In genomic region chr6:150269857-150270223, GRCh38 we compare ENCODE assay signal across 1 cellular context.
TF ChIP-seq lines count a peak whose summit lies in the region.

No MANE protein-coding gene starts in this region.

TF ChIP-seq in K562, 482 proteins besides CTCF, POLR2A, EP300 and RAD21 (continued from another document and continues in another):
- TF ChIP-seq MAX (CRISPR knock-in tag; IDR thresholded peaks at IDR 0.05): no peak
- no peak for TF ChIP-seq ARID4B (CRISPR knock-in tag; IDR thresholded peaks at IDR 0.05)
- TF ChIP-seq DNMT1 (IDR thresholded peaks at IDR 0.05): no peak
- peak; percentile 92 for TF ChIP-seq DPF2 (IDR thresholded peaks at IDR 0.05)
- no peak for TF ChIP-seq NR2F6 (CRISPR knock-in tag; IDR thresholded peaks at IDR 0.05)
- TF ChIP-seq L3MBTL2 (IDR thresholded peaks at IDR 0.05): no peak
- TF ChIP-seq CTCFL (IDR thresholded peaks at IDR 0.05; ENCODE audit: borderline replicate concordance, insufficient read depth, low read depth, low read length, poor library complexity, severe bottlenecking): no peak
- no peak for TF ChIP-seq PCBP1 (IDR thresholded peaks at IDR 0.05; ENCODE audit: low read depth, low read length, poor library complexity, severe bottlenecking)
- TF ChIP-seq POLR3A (IDR thresholded peaks at IDR 0.05; ENCODE audit: borderline replicate concordance, extremely low read depth, insufficient read depth, insufficient read length): no peak
- peak; percentile 61; the same call in 1 of the 2 replicates for TF ChIP-seq GATAD2A (IDR thresholded peaks at IDR 0.05)
- TF ChIP-seq DDX20 (tag; IDR thresholded peaks at IDR 0.05; ENCODE audit: low read depth): no peak; the same call in 1 of the 2 replicates
- no peak for TF ChIP-seq ZNF639 (CRISPR knock-in tag; conservative IDR thresholded peaks at IDR 0.05 in 1 of 2, IDR thresholded peaks at IDR 0.05 in 1 of 2)
- no peak for TF ChIP-seq XRCC4 (IDR thresholded peaks at IDR 0.05; ENCODE audit: extremely low read depth, insufficient read depth, insufficient read length)
- no peak for TF ChIP-seq TEAD2 (tag; IDR thresholded peaks at IDR 0.05)
- no peak for TF ChIP-seq CLOCK (CRISPR knock-in tag; IDR thresholded peaks at IDR 0.05; ENCODE audit: borderline replicate concordance)
- peak; percentile 62; the same call in 1 of the 2 replicates for TF ChIP-seq SMARCC2 (IDR thresholded peaks at IDR 0.05; ENCODE audit: low read depth)
- no peak for TF ChIP-seq SAFB (IDR thresholded peaks at IDR 0.05; ENCODE audit: borderline replicate concordance, low read depth, low read length)
- no peak for TF ChIP-seq DLX4 (CRISPR knock-in tag; IDR thresholded peaks at IDR 0.05)
- no peak for TF ChIP-seq PHF8 (IDR thresholded peaks at IDR 0.05; ENCODE audit: borderline replicate concordance, low read length)
- no peak for TF ChIP-seq MAFF (IDR thresholded peaks at IDR 0.05; ENCODE audit: low read length)
- no peak for TF ChIP-seq ZNF511 (CRISPR knock-in tag; IDR thresholded peaks at IDR 0.05)
- TF ChIP-seq RBM15 (IDR thresholded peaks at IDR 0.05; ENCODE audit: insufficient read depth, low read length): no peak
- TF ChIP-seq ZKSCAN8 (CRISPR knock-in tag; IDR thresholded peaks at IDR 0.05): no peak
- TF ChIP-seq ILK (tag; IDR thresholded peaks at IDR 0.05; ENCODE audit: borderline replicate concordance, low read depth): no peak
- TF ChIP-seq ZNF395 (CRISPR knock-in tag; IDR thresholded peaks at IDR 0.05): no peak
- no peak for TF ChIP-seq SNAPC5 (CRISPR knock-in tag; IDR thresholded peaks at IDR 0.05)
- peak; percentile 46; the same call in 1 of the 2 replicates for TF ChIP-seq ATF7 (IDR thresholded peaks at IDR 0.05)
- no peak for TF ChIP-seq MAFK (IDR thresholded peaks at IDR 0.05; ENCODE audit: low read length)
- no peak for TF ChIP-seq MYBL2 (IDR thresholded peaks at IDR 0.05; ENCODE audit: low read depth)
- TF ChIP-seq MYBL2 (CRISPR knock-in tag; IDR thresholded peaks at IDR 0.05; ENCODE audit: borderline replicate concordance): no peak
- TF ChIP-seq BRD9 (IDR thresholded peaks at IDR 0.05; ENCODE audit: low read depth, partially characterized antibody): peak; percentile 37
- TF ChIP-seq ZNF518B (CRISPR knock-in tag; IDR thresholded peaks at IDR 0.05): no peak
- no peak for TF ChIP-seq E2F3 (CRISPR knock-in tag; IDR thresholded peaks at IDR 0.05)
- TF ChIP-seq MEIS2 (IDR thresholded peaks at IDR 0.05; ENCODE audit: partially characterized antibody): no peak
- no peak for TF ChIP-seq NR3C1 (CRISPR knock-in tag; IDR thresholded peaks at IDR 0.05)
- no peak for TF ChIP-seq NR4A1 (CRISPR knock-in tag; IDR thresholded peaks at IDR 0.05)
- TF ChIP-seq NR4A1 (tag; IDR thresholded peaks at IDR 0.05): peak; percentile 74
- TF ChIP-seq PATZ1 (CRISPR knock-in tag; IDR thresholded peaks at IDR 0.05; ENCODE audit: borderline replicate concordance): no peak
- no peak for TF ChIP-seq ZNF12 (CRISPR knock-in tag; IDR thresholded peaks at IDR 0.05)
